Comparison of ENCODE assay signal across 24 cellular contexts in the genomic region with DNA sequence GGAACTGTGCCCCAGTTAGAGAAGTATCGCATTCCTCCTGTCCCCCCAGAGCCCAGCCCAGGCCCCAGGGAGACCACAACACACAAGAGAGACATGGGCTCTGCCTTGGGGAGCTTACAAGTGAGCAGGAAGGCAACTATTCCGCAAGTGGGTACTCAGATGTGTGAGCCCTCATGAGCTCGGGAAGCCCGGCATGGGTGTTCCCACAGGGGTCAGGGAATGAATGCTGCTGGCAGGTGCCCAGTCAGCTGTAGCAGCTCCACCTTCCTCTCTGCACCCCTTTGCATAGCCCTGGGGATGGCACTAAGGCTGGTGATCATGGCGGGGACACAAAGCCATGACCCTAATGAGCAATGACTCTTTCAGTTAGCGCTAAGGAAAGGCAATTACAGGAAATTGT.
"Had no signal": no experiment of that assay in that cellular context is flagged by ENCODE, and none has a peak within 500 bp of the region (broad histone marks: within the 10 kb centered on the region; RNA-seq: fewer than 3 reads in every experiment).

No MANE protein-coding gene starts in this region.

- H3K27ac ChIP-seq: brain microvascular endothelial cell, esophagus muscularis mucosa, left ventricle myocardium inferior, parathyroid adenoma, right atrium auricular region, vagina, VCaP had no signal

- H3K27ac Mint-ChIP-seq: activated naive CD4-positive, alpha-beta T cell treated with anti-CD3 and anti-CD28 coated beads, Interleukin-2, amount 10 ng/mL, durations not matched to agents 7 days and 5 days; activated naive CD8-positive, alpha-beta T cell treated with anti-CD3 and anti-CD28 coated beads, Interleukin-2, amount 10 ng/mL, durations not matched to agents 7 days and 5 days; type B pancreatic cell had no signal

- H3K9me3 Mint-ChIP-seq: activated naive CD4-positive, alpha-beta T cell treated with anti-CD3 and anti-CD28 coated beads, Interleukin-2, amount 10 ng/mL, durations not matched to agents 7 days and 5 days; activated naive CD8-positive, alpha-beta T cell treated with anti-CD3 and anti-CD28 coated beads, Interleukin-2, amount 10 ng/mL, durations not matched to agents 7 days and 5 days; neural crest cell; type B pancreatic cell had no signal

- H3K36me3 ChIP-seq: brain microvascular endothelial cell, esophagus muscularis mucosa, left ventricle myocardium inferior, vagina had no signal

- H3K27me3 ChIP-seq: brain microvascular endothelial cell, right atrium auricular region, vagina had no signal

- ATAC-seq: mucosa of descending colon; stimulated activated naive CD8-positive, alpha-beta T cell treated with anti-CD3 and anti-CD28 coated beads, Interleukin-15, Interleukin-2, amounts not matched to agents 100 U/mL and 50 U/mL, for 24 hours had no signal

- H3K27me3 Mint-ChIP-seq: activated naive CD4-positive, alpha-beta T cell treated with anti-CD3 and anti-CD28 coated beads, Interleukin-2, amount 10 ng/mL, durations not matched to agents 7 days and 5 days; activated naive CD8-positive, alpha-beta T cell treated with anti-CD3 and anti-CD28 coated beads, Interleukin-2, amount 10 ng/mL, durations not matched to agents 7 days and 5 days had no signal

- DNase-seq: activated CD4-positive, alpha-beta T cell treated with anti-CD3 and anti-CD28 coated beads for 4 hours; activated CD4-positive, alpha-beta T cell treated with anti-CD3 and anti-CD28 coated beads, Interleukin-2, amount 50 U/mL, for 4 hours; activated gamma-delta T cell; activated naive CD4-positive, alpha-beta T cell treated with anti-CD3 and anti-CD28 coated beads, Interleukin-2, amount 10 ng/mL, durations not matched to agents 7 days and 5 days; activated naive CD8-positive, alpha-beta T cell treated with anti-CD3 and anti-CD28 coated beads, Interleukin-2, amount 10 ng/mL, durations not matched to agents 7 days and 5 days; brain microvascular endothelial cell; central memory CD4-positive, alpha-beta T cell; dermis blood vessel endothelial cell; effector CD4-positive, alpha-beta T cell; foreskin melanocyte; left ventricle myocardium inferior; mesendoderm; mucosa of descending colon; nucleus accumbens; stimulated activated CD4-positive, alpha-beta T cell treated with anti-CD3 and anti-CD28 coated beads, Interleukin-2, amount 100 ng/mL, for 48 hours; stimulated activated naive CD8-positive, alpha-beta T cell treated with anti-CD3 and anti-CD28 coated beads, Interleukin-15, Interleukin-2, amounts not matched to agents 100 U/mL and 50 U/mL, for 24 hours had no signal

- H3K4me3 Mint-ChIP-seq: activated naive CD4-positive, alpha-beta T cell treated with anti-CD3 and anti-CD28 coated beads, Interleukin-2, amount 10 ng/mL, durations not matched to agents 7 days and 5 days; activated naive CD8-positive, alpha-beta T cell treated with anti-CD3 and anti-CD28 coated beads, Interleukin-2, amount 10 ng/mL, durations not matched to agents 7 days and 5 days; neural crest cell; type B pancreatic cell had no signal

- H3K36me3 Mint-ChIP-seq: activated naive CD4-positive, alpha-beta T cell treated with anti-CD3 and anti-CD28 coated beads, Interleukin-2, amount 10 ng/mL, durations not matched to agents 7 days and 5 days; activated naive CD8-positive, alpha-beta T cell treated with anti-CD3 and anti-CD28 coated beads, Interleukin-2, amount 10 ng/mL, durations not matched to agents 7 days and 5 days had no signal

- H3K9me3 ChIP-seq: esophagus muscularis mucosa, left ventricle myocardium inferior, mucosa of descending colon, right atrium auricular region, vagina had no signal

- H3K4me3 ChIP-seq: esophagus muscularis mucosa, left ventricle myocardium inferior, lung, mucosa of descending colon, right atrium auricular region, vagina had no signal

- H3K4me1 Mint-ChIP-seq: activated naive CD4-positive, alpha-beta T cell treated with anti-CD3 and anti-CD28 coated beads, Interleukin-2, amount 10 ng/mL, durations not matched to agents 7 days and 5 days; activated naive CD8-positive, alpha-beta T cell treated with anti-CD3 and anti-CD28 coated beads, Interleukin-2, amount 10 ng/mL, durations not matched to agents 7 days and 5 days had no signal
